Comparison of ENCODE assay signal across 15 cellular contexts in genomic region chr1:211330282-211330936, GRCh38. TPM values are rescaled to one million over a fixed set of nuclear protein-coding genes. Genes with fewer than 3 reads are reported as not detected.
DNase-seq lines count a peak whose midpoint lies in the region; ATAC-seq, FAIRE-seq and TF ChIP-seq lines count a peak whose summit lies in the region.
"Had no signal": no experiment of that assay in that cellular context is flagged by ENCODE, and none has a peak within 500 bp of the region (broad histone marks: within the 10 kb centered on the region; RNA-seq: fewer than 3 reads in every experiment).

No MANE protein-coding gene starts in this region.

- peak overlapping the region; percentile 82 for H3K4me3 ChIP-seq in Loucy (ENCODE audit: low read length, poor library complexity, severe bottlenecking)
- peak overlapping the region; percentile 65; the same call in 1 of the 2 replicates for H3K4me3 ChIP-seq in GM12878
- peak overlapping the region in 2 of 4 donors; percentile 17 to 85 for H3K4me3 ChIP-seq in pancreas
- H3K4me3 ChIP-seq: left lung had no signal

- H3K4me2 ChIP-seq in Loucy (ENCODE audit: low read depth, low read length, poor library complexity, severe bottlenecking) (peak overlapping the region; percentile 94), GM12878 (ENCODE audit: control insufficient read depth, insufficient read depth) (peak overlapping the region; percentile 99)

- H3K36me3 ChIP-seq in Loucy (ENCODE audit: insufficient read depth, low read length) (no peaks in the 10 kb centered on the region), GM12878 (ENCODE audit: control insufficient read depth in 2 of 2, insufficient read depth in 2 of 2, low read length in 1 of 2) (0 out of 4 replicates have a peak, but pooled peaks cover 0 to 4% of the 10 kb centered on the region in 2 experiments), pancreas (no peaks in the 10 kb centered on the region)
- H3K36me3 ChIP-seq: left lung had no signal

- no peaks in the 10 kb centered on the region for H3K9me3 Mint-ChIP-seq in activated CD4-positive, alpha-beta T cell treated with anti-CD3 and anti-CD28 coated beads for 36 hours (ENCODE audit: low read depth)
- H3K9me3 Mint-ChIP-seq: dendritic cell treated with granulocyte-macrophage colony-stimulating factor and Interleukin-4, amounts not matched to agents 40 ng/mL and 50 ng/mL, for 4 days had no signal

- TF ChIP-seq CTCF in Loucy (conservative IDR thresholded peaks at IDR 0.05; ENCODE audit: low read length), result no peak
- no peak for TF ChIP-seq CTCF in GM12878 (IDR thresholded peaks at IDR 0.05 in 2 of 3, conservative IDR thresholded peaks at IDR 0.05 in 1 of 3; ENCODE audit: control insufficient read depth in 2 of 3, extremely low read depth in 1 of 3, insufficient read depth in 1 of 3, low read depth in 3 of 3, low read length in 3 of 3)
- TF ChIP-seq CTCF in pancreas (IDR thresholded peaks at IDR 0.05), result no peak
- no peak for TF ChIP-seq CTCF in GM13977 (IDR thresholded peaks at IDR 0.05; ENCODE audit: extremely low read depth, insufficient read depth, missing control alignments)

- no peak for TF ChIP-seq POLR2A in GM12878 (IDR thresholded peaks at IDR 0.05; ENCODE audit: low read depth, low read length)

- TF ChIP-seq EP300 in GM12878 (IDR thresholded peaks at IDR 0.05; ENCODE audit: borderline replicate concordance in 1 of 2, control insufficient read depth in 1 of 2, low read depth in 2 of 2, low read length in 2 of 2), result no peak

- H3K4me1 ChIP-seq in Loucy (ENCODE audit: insufficient read depth, low read length, poor library complexity, severe bottlenecking) (peaks cover 86% of the 10 kb centered on the region), GM12878 (ENCODE audit: control insufficient read depth, insufficient read depth, low read length) (peaks cover 56% of the 10 kb centered on the region), pancreas (peaks cover 23 to 66% (median 30%) of the 10 kb centered on the region in 3 donors)

- H3K27ac ChIP-seq in GM12878 (ENCODE audit: control insufficient read depth, insufficient read depth), result no peak overlapping the region; the same call in 1 of the 2 replicates
- peak overlapping the region; percentile 3 to 93 (median 51) for H3K27ac ChIP-seq in pancreas
- H3K27ac ChIP-seq: left lung had no signal

- H2AFZ ChIP-seq in Loucy (ENCODE audit: low read length), result no peak overlapping the region
- H2AFZ ChIP-seq in GM12878 (ENCODE audit: control insufficient read depth, low read depth, low read length), result no peak overlapping the region

- ATAC-seq in activated CD4-positive, alpha-beta T cell treated with anti-CD3 and anti-CD28 coated beads for 36 hours, result no peak
- ATAC-seq in GM12878 (no peak), pancreas (no peak), HG03175 (IDR thresholded peaks at IDR 0.05; ENCODE audit: unreplicated experiment) (no peak)
- ATAC-seq: left lung had no signal

- H3K27ac Mint-ChIP-seq in activated CD4-positive, alpha-beta T cell treated with anti-CD3 and anti-CD28 coated beads for 36 hours, result peak overlapping the region; percentile 82
- H3K27ac Mint-ChIP-seq: dendritic cell treated with granulocyte-macrophage colony-stimulating factor and Interleukin-4, amounts not matched to agents 40 ng/mL and 50 ng/mL, for 4 days had no signal

- H3K36me3 Mint-ChIP-seq in activated CD4-positive, alpha-beta T cell treated with anti-CD3 and anti-CD28 coated beads for 36 hours (ENCODE audit: low read depth), result peaks cover 16% of the 10 kb centered on the region

- SMC1A ChIA-PET in GM12878 (lab: Charles Lee; ENCODE audit: uncharacterized antibody, unreplicated experiment), result interaction anchor here (0.8 to 3.6 kb wide), 4 partner anchors 9 to 185 kb away, joined by 3 to 17 read pairs (median 5); no protein-coding TSS in a partner anchor

- 96% methylated on average over 8 of the region's 8 CpGs for WGBS in GM12878 (ENCODE audit: insufficient coverage, insufficient replicate concordance, low lambda C conversion rate, missing lambda C conversion rate)
- 42 to 45% methylated on average over 8 of the region's 8 CpGs for whole genome bisulfite sequencing in pancreas, 2 donors

- H3K9me3 ChIP-seq in Loucy (ENCODE audit: insufficient read depth, low read depth, low read length) (no peaks in the 10 kb centered on the region), GM12878 (replicated peaks; ENCODE audit: control insufficient read depth, insufficient read depth, low read length) (no peaks in the 10 kb centered on the region), pancreas (no peaks in the 10 kb centered on the region)
- H3K9me3 ChIP-seq: left lung had no signal

- H3K27me3 ChIP-seq in Loucy (ENCODE audit: insufficient read depth, low read length, poor library complexity, severe bottlenecking) (no peaks in the 10 kb centered on the region), GM12878 (replicated peaks in 1 of 2; ENCODE audit: control insufficient read depth in 2 of 2, insufficient read depth in 2 of 2, low read length in 1 of 2) (no peaks in the 10 kb centered on the region), pancreas (no peaks in the 10 kb centered on the region)

- H3K9me2 ChIP-seq in Loucy (replicated peaks; ENCODE audit: low read depth, low read length), result no peaks in the 10 kb centered on the region

- peaks cover 60% of the 10 kb centered on the region for H4K20me1 ChIP-seq in Loucy (ENCODE audit: insufficient read depth, low read length, poor library complexity, severe bottlenecking)
- H4K20me1 ChIP-seq in GM12878 (ENCODE audit: control insufficient read depth, insufficient read depth), result no peaks in the 10 kb centered on the region

- H3K9ac ChIP-seq in Loucy (ENCODE audit: low read depth, low read length, poor library complexity, severe bottlenecking) (peak overlapping the region; percentile 95), GM12878 (ENCODE audit: control insufficient read depth, insufficient read depth, low read length) (0 out of 2 replicates have a peak overlapping the region, but pooled peaks have one; percentile 83)

- peak overlapping the region; percentile 87 for H3K4me3 Mint-ChIP-seq in activated CD4-positive, alpha-beta T cell treated with anti-CD3 and anti-CD28 coated beads for 36 hours
- H3K4me3 Mint-ChIP-seq: dendritic cell treated with granulocyte-macrophage colony-stimulating factor and Interleukin-4, amounts not matched to agents 40 ng/mL and 50 ng/mL, for 4 days had no signal

- H3K79me2 ChIP-seq in Loucy (ENCODE audit: insufficient read depth, low read length) (peaks cover 97% of the 10 kb centered on the region), GM12878 (ENCODE audit: control insufficient read depth, insufficient read depth, low read length) (peaks cover 91% of the 10 kb centered on the region)

- intact Hi-C loops in activated CD4-positive, alpha-beta T cell treated with anti-CD3 and anti-CD28 coated beads for 36 hours (cut with DNase I, micrococcal nuclease), result no loop called here
- intact Hi-C loops in GM12878 (cut with micrococcal nuclease; ENCODE audit: unreplicated experiment), result no loop called here
- intact Hi-C loops in pancreas (cut with DNase I), result no loop called here

- DNase-seq in activated CD4-positive, alpha-beta T cell treated with anti-CD3 and anti-CD28 coated beads for 36 hours, result no peak
- DNase-seq in activated CD4-positive, alpha-beta T cell treated with anti-CD3 and anti-CD28 coated beads for 1 hour, result no peak
- DNase-seq in GM12878 (ENCODE audit: low read depth, low spot score) (no peak), pancreas (no peak), midbrain (lab: John Stamatoyannopoulos, UW) (no peak), GM13977 (ENCODE audit: low spot score) (no peak)
- DNase-seq: activated CD4-positive, alpha-beta T cell treated with anti-CD3 and anti-CD28 coated beads, Interleukin-2, amount 50 U/mL, for 48 hours; anterior cingulate cortex; left lung; NCI-H1105 had no signal

- POLR2A ChIA-PET in activated CD4-positive, alpha-beta T cell treated with anti-CD3 and anti-CD28 coated beads for 36 hours (lab: Charles Lee), result no interaction called here
- POLR2A ChIA-PET in GM12878 (lab: Charles Lee), result interaction anchor here (0.7 to 2.2 kb wide), 3 partner anchors 48 to 56 kb away, joined by 3 to 7 read pairs (median 5); no protein-coding TSS in a partner anchor

- no TSS peak for BruUV-seq in GM12878 (replicated peaks; lab: Mats Ljungman, UMichigan)

- H3F3A ChIP-seq in Loucy (ENCODE audit: low read depth), result 0 out of 2 replicates have a peak, but pooled peaks cover 4% of the 10 kb centered on the region

- CTCF ChIA-PET in activated CD4-positive, alpha-beta T cell treated with anti-CD3 and anti-CD28 coated beads for 36 hours (lab: Charles Lee), result interaction anchor here (0.5 to 3.8 kb wide), 5 partner anchors 14 to 702 kb away, joined by 3 to 17 read pairs (median 7); no protein-coding TSS in a partner anchor
- CTCF ChIA-PET in GM12878 (lab: Yijun Ruan, JAX), result interaction anchor here (3.8 to 11.0 kb wide), 2 partner anchors 8 to 184 kb away, joined by 27 to 99 read pairs; no protein-coding TSS in a partner anchor

- no peak for TF ChIP-seq RAD21 in GM12878 (IDR thresholded peaks at IDR 0.05; ENCODE audit: insufficient read depth, low read depth, low read length)

- H3K27me3 Mint-ChIP-seq in activated CD4-positive, alpha-beta T cell treated with anti-CD3 and anti-CD28 coated beads for 36 hours, result no peaks in the 10 kb centered on the region

- RAD21 ChIA-PET in GM12878 (lab: Charles Lee; ENCODE audit: unreplicated experiment), result interaction anchor here (1.1 to 3.7 kb wide), 2 partner anchors 9 to 17 kb away, joined by 4 to 13 read pairs; no protein-coding TSS in a partner anchor

- no peak for FAIRE-seq in GM12878 (lab: Jason Lieb, UNC)
- no peak for FAIRE-seq in pancreas (lab: Jason Lieb, UNC)
- FAIRE-seq: A204.1, RCC 7860 had no signal

- in situ Hi-C loops in GM12878 (cut with MboI), result no loop called here
- in situ Hi-C loops in GM13977 (cut with MboI; ENCODE audit: low pct_unique_long_range_greater_than_20kb, low sequenced_read_pairs, unreplicated experiment), result loop anchor here (25.0 kb wide), 1 partner anchor 332 kb away; no protein-coding TSS in a partner anchor

- peaks cover 83% of the 10 kb centered on the region for H3K4me1 Mint-ChIP-seq in activated CD4-positive, alpha-beta T cell treated with anti-CD3 and anti-CD28 coated beads for 36 hours

RNA-seq across cellular contexts. Expression of gene TRAF5, which starts 3.8 kb away (rescaled TPM):
- 10 to 100 TPM; 28.0 to 32.2 TPM for total RNA-seq in activated CD4-positive, alpha-beta T cell treated with anti-CD3 and anti-CD28 coated beads for 36 hours
- 149 and 152 TPM in 2 replicates for total RNA-seq in GM12878 (2013; cell fraction: nucleolus; rRNA removed)
- 35.3 and 36.1 TPM in 2 replicates for total RNA-seq in GM12878 (2014; rRNA removed)
- 25.0 and 26.5 TPM in 2 replicates for total RNA-seq in GM12878 (2014; rRNA removed; fragmentation: Illumina TruSeq; extraction: Trizol)
- total RNA-seq in GM12878 (2021), result 25.7 and 27.6 TPM in 2 replicates
- 17.0 TPM for polyA plus RNA-seq in GM12878 (2011; ENCODE audit: low read depth)
- polyA plus RNA-seq in GM12878 (2011; rRNA removed), result 36.5 and 49.7 TPM in 2 replicates
- 23.0 TPM in 2 replicates for polyA plus RNA-seq in GM12878 (2011; cell fraction: cytosol; rRNA removed)
- polyA plus RNA-seq in GM12878 (2011; cell fraction: nucleus; rRNA removed), result 96.9 and 102 TPM in 2 replicates
- 18.6 and 25.1 TPM in 2 replicates for polyA plus RNA-seq in GM12878 (2012)
- polyA plus RNA-seq in GM12878 (2014; fragmentation: Illumina TruSeq; extraction: Trizol), result 36.4 and 48.6 TPM in 2 replicates
- polyA plus RNA-seq in GM12878 (2014; fragmentation: Nextera tagmentation; extraction: Ambion mirVana), result 10 to 100 TPM; 10.6 to 11.8 TPM
- polyA plus RNA-seq in GM12878 (2014; rRNA removed), result 30.8 and 34.4 TPM in 2 replicates
- polyA plus RNA-seq in GM12878 (2016; fragmentation: Nextera tagmentation; extraction: Ambion mirVana), result 10 to 100 TPM; 16.7 to 19.7 TPM
- polyA minus RNA-seq in GM12878 (2011; rRNA and poly(A)+ RNA removed), result 24.5 and 25.3 TPM in 2 replicates
- polyA minus RNA-seq in GM12878 (2011; cell fraction: cytosol; rRNA and poly(A)+ RNA removed), result 8.7 and 9.8 TPM in 2 replicates
- 45.0 and 64.3 TPM in 2 replicates for polyA minus RNA-seq in GM12878 (2011; cell fraction: nucleus; rRNA and poly(A)+ RNA removed)
- total RNA-seq in pancreas, result 10 to 100 TPM; 14.5 to 26.1 (median 21.3) TPM
- polyA plus RNA-seq in pancreas, result 10 to 100 TPM; 23.8 to 26.6 TPM
